In genomic region chr12:123109319-123109772, GRCh38 we compare ENCODE assay signal across 16 cellular contexts. TPM values are rescaled to one million over a fixed set of nuclear protein-coding genes. Genes with fewer than 3 reads are reported as not detected.
A peak's percentile ranks its signal among the peaks of the same experiment; 100 is the strongest.
DNase-seq lines count a peak whose midpoint lies in the region; ATAC-seq and TF ChIP-seq lines count a peak whose summit lies in the region.
"Had no signal": no experiment of that assay in that cellular context is flagged by ENCODE, and none has a peak within 500 bp of the region (broad histone marks: within the 10 kb centered on the region; RNA-seq: fewer than 3 reads in every experiment).

No MANE protein-coding gene starts in this region.

- no peaks in the 10 kb centered on the region for H3K27me3 Mint-ChIP-seq in activated CD4-positive, alpha-beta T cell treated with anti-CD3 and anti-CD28 coated beads, Interleukin-2, amount 10 ng/mL, durations not matched to agents 7 days and 5 days
- no peaks in the 10 kb centered on the region for H3K27me3 Mint-ChIP-seq in natural killer cell (ENCODE audit: low read depth in 2 of 2)
- H3K27me3 Mint-ChIP-seq in activated T-helper 1 cell treated with anti-CD3 and anti-CD28 coated beads, Interleukin-12 subunit alpha, Interleukin-12 subunit beta, Interleukin-2, Interleukin-4 antibody, amounts not matched to agents 30 ng/mL and 10 ng/mL and 1 ng/mL, durations not matched to agents 14 hours and 24 hours and 36 hours (ENCODE audit: insufficient read depth) = no peaks in the 10 kb centered on the region

- CTCF ChIA-PET in activated CD4-positive, alpha-beta T cell treated with anti-CD3 and anti-CD28 coated beads, Interleukin-2, amount 10 ng/mL, durations not matched to agents 7 days and 5 days (lab: Charles Lee) = interaction anchor here (0.5 to 5.4 kb wide), 9 partner anchors 9 to 1476 kb away, joined by 3 to 32 read pairs (median 4); no protein-coding TSS in a partner anchor

- peaks cover 39% of the 10 kb centered on the region for H3K36me3 Mint-ChIP-seq in activated CD4-positive, alpha-beta T cell treated with anti-CD3 and anti-CD28 coated beads, Interleukin-2, amount 10 ng/mL, durations not matched to agents 7 days and 5 days (ENCODE audit: low read depth)
- H3K36me3 Mint-ChIP-seq in natural killer cell = no peaks in the 10 kb centered on the region
- H3K36me3 Mint-ChIP-seq in activated T-helper 1 cell treated with anti-CD3 and anti-CD28 coated beads, Interleukin-12 subunit alpha, Interleukin-12 subunit beta, Interleukin-2, Interleukin-4 antibody, amounts not matched to agents 30 ng/mL and 10 ng/mL and 1 ng/mL, durations not matched to agents 14 hours and 24 hours and 36 hours (ENCODE audit: low read depth) = peaks cover 14% of the 10 kb centered on the region

- TF ChIP-seq CTCF in fibroblast of the aortic adventitia (IDR thresholded peaks at IDR 0.05; ENCODE audit: insufficient read depth, low read length) = no peak
- no peak for TF ChIP-seq CTCF in natural killer cell (IDR thresholded peaks at IDR 0.05)
- TF ChIP-seq CTCF in thyroid gland (IDR thresholded peaks at IDR 0.05) = no peak

- peak in 1 of 2 donors; percentile 35 for TF ChIP-seq POLR2A in thyroid gland (IDR thresholded peaks at IDR 0.05)

- H3K4me1 ChIP-seq in thyroid gland = peaks cover 53 to 73% of the 10 kb centered on the region in 2 donors

- H3K4me3 ChIP-seq in fibroblast of the aortic adventitia (ENCODE audit: low read depth, low read length) (no peak overlapping the region), thyroid gland (replicated peaks in 1 of 3) (no peak overlapping the region), H7 (ENCODE audit: insufficient read depth, low read depth, low read length) (no peak overlapping the region)
- H3K4me3 ChIP-seq: sigmoid colon had no signal

- peak overlapping the region; percentile 54 for H3K27ac Mint-ChIP-seq in activated CD4-positive, alpha-beta T cell treated with anti-CD3 and anti-CD28 coated beads, Interleukin-2, amount 10 ng/mL, durations not matched to agents 7 days and 5 days
- H3K27ac Mint-ChIP-seq in natural killer cell = peak overlapping the region in 1 of 2 donors; percentile 90
- H3K27ac Mint-ChIP-seq in activated T-helper 1 cell treated with anti-CD3 and anti-CD28 coated beads, Interleukin-12 subunit alpha, Interleukin-12 subunit beta, Interleukin-2, Interleukin-4 antibody, amounts not matched to agents 30 ng/mL and 10 ng/mL and 1 ng/mL, durations not matched to agents 14 hours and 24 hours and 36 hours = no peak overlapping the region
- H3K27ac Mint-ChIP-seq: T-helper 2 cell treated with Interferon-gamma antibody and Interleukin-4, amounts not matched to agents 5 μg/mL and 100 μg/mL, for 36 hours had no signal

- no peak overlapping the region for H3K4me3 Mint-ChIP-seq in activated CD4-positive, alpha-beta T cell treated with anti-CD3 and anti-CD28 coated beads, Interleukin-2, amount 10 ng/mL, durations not matched to agents 7 days and 5 days
- H3K4me3 Mint-ChIP-seq in natural killer cell = peak overlapping the region; percentile 25
- no peak overlapping the region for H3K4me3 Mint-ChIP-seq in activated T-helper 1 cell treated with anti-CD3 and anti-CD28 coated beads, Interleukin-12 subunit alpha, Interleukin-12 subunit beta, Interleukin-2, Interleukin-4 antibody, amounts not matched to agents 30 ng/mL and 10 ng/mL and 1 ng/mL, durations not matched to agents 14 hours and 24 hours and 36 hours
- H3K4me3 Mint-ChIP-seq: activated T-cell treated with anti-CD3 and anti-CD28 coated beads, Interleukin-2, amount 50 U/mL, for 4 hours; T-helper 2 cell treated with Interferon-gamma antibody and Interleukin-4, amounts not matched to agents 5 μg/mL and 100 μg/mL, for 36 hours had no signal

- POLR2A ChIA-PET in activated CD4-positive, alpha-beta T cell treated with anti-CD3 and anti-CD28 coated beads, Interleukin-2, amount 10 ng/mL, durations not matched to agents 7 days and 5 days (lab: Charles Lee) = no interaction called here

- ATAC-seq in natural killer cell = no peak
- ATAC-seq in GM18909 (IDR thresholded peaks at IDR 0.05; ENCODE audit: poor library complexity, unreplicated experiment) = no peak
- ATAC-seq: activated T-cell treated with anti-CD3 and anti-CD28 coated beads, Interleukin-2, amount 50 U/mL, for 4 hours had no signal

- no peak for DNase-seq in activated CD4-positive, alpha-beta T cell treated with anti-CD3 and anti-CD28 coated beads, Interleukin-2, amount 10 ng/mL, durations not matched to agents 7 days and 5 days
- no peak for DNase-seq in activated CD4-positive, alpha-beta T cell treated with anti-CD3 and anti-CD28 coated beads for 1 hour
- DNase-seq in fibroblast of the aortic adventitia (ENCODE audit: low read depth) = peak; percentile 19
- DNase-seq in natural killer cell = no peak
- peak; percentile 78 to 84 for DNase-seq in thyroid gland
- DNase-seq in H7 = no peak
- no peak for DNase-seq in activated T-helper 1 cell treated with anti-CD3 and anti-CD28 coated beads, Interleukin-12 subunit alpha, Interleukin-12 subunit beta, Interleukin-2, Interleukin-4 antibody, amounts not matched to agents 30 ng/mL and 10 ng/mL and 1 ng/mL, durations not matched to agents 14 hours and 24 hours and 36 hours (ENCODE audit: low spot score)
- DNase-seq: activated CD4-positive, alpha-beta T cell treated with anti-CD3 and anti-CD28 coated beads for 48 hours; activated T-cell treated with anti-CD3 and anti-CD28 coated beads, Interleukin-2, amount 50 U/mL, for 4 hours; effector CD4-positive, alpha-beta T cell; NCI-H524 treated with DMSO at 0.1 percent for 48 hours; RPMI8226; sigmoid colon; stimulated activated naive CD4-positive, alpha-beta T cell treated with Interleukin-2 at 50 U/mL for 16 hours had no signal

- peak overlapping the region; percentile 4 to 68 (median 59) for H3K27ac ChIP-seq in thyroid gland

- no peaks in the 10 kb centered on the region for H3K9me3 ChIP-seq in thyroid gland
- H3K9me3 ChIP-seq: sigmoid colon had no signal

- H3K4me1 Mint-ChIP-seq in activated CD4-positive, alpha-beta T cell treated with anti-CD3 and anti-CD28 coated beads, Interleukin-2, amount 10 ng/mL, durations not matched to agents 7 days and 5 days = peaks cover 59% of the 10 kb centered on the region
- H3K4me1 Mint-ChIP-seq in natural killer cell = peaks cover 64 to 74% of the 10 kb centered on the region in 2 donors
- H3K4me1 Mint-ChIP-seq in activated T-helper 1 cell treated with anti-CD3 and anti-CD28 coated beads, Interleukin-12 subunit alpha, Interleukin-12 subunit beta, Interleukin-2, Interleukin-4 antibody, amounts not matched to agents 30 ng/mL and 10 ng/mL and 1 ng/mL, durations not matched to agents 14 hours and 24 hours and 36 hours (ENCODE audit: low read depth) = peaks cover 43% of the 10 kb centered on the region

- H3K9me3 Mint-ChIP-seq in activated CD4-positive, alpha-beta T cell treated with anti-CD3 and anti-CD28 coated beads, Interleukin-2, amount 10 ng/mL, durations not matched to agents 7 days and 5 days = no peaks in the 10 kb centered on the region
- no peaks in the 10 kb centered on the region for H3K9me3 Mint-ChIP-seq in natural killer cell
- H3K9me3 Mint-ChIP-seq in activated T-helper 1 cell treated with anti-CD3 and anti-CD28 coated beads, Interleukin-12 subunit alpha, Interleukin-12 subunit beta, Interleukin-2, Interleukin-4 antibody, amounts not matched to agents 30 ng/mL and 10 ng/mL and 1 ng/mL, durations not matched to agents 14 hours and 24 hours and 36 hours = no peaks in the 10 kb centered on the region
- H3K9me3 Mint-ChIP-seq: activated T-cell treated with anti-CD3 and anti-CD28 coated beads, Interleukin-2, amount 50 U/mL, for 4 hours; T-helper 2 cell treated with Interferon-gamma antibody and Interleukin-4, amounts not matched to agents 5 μg/mL and 100 μg/mL, for 36 hours had no signal

- H3K27me3 ChIP-seq in thyroid gland (no peaks in the 10 kb centered on the region), H7 (ENCODE audit: control insufficient read depth, insufficient read depth, low read length) (no peaks in the 10 kb centered on the region)
- H3K27me3 ChIP-seq: sigmoid colon had no signal

- intact Hi-C loops in natural killer cell (cut with micrococcal nuclease) (no loop called here), thyroid gland (cut with DNase I) (loop anchor here (10.0 kb wide), 1 partner anchor 65 kb away; no protein-coding TSS in a partner anchor)
- intact Hi-C loops in activated T-helper 1 cell treated with anti-CD3 and anti-CD28 coated beads, Interleukin-12 subunit alpha, Interleukin-12 subunit beta, Interleukin-2, Interleukin-4 antibody, amounts not matched to agents 30 ng/mL and 10 ng/mL and 1 ng/mL, durations not matched to agents 14 hours and 24 hours and 36 hours (cut with micrococcal nuclease) = no loop called here

- WGBS in thyroid gland, 2 donors = 27 to 30% methylated on average over 2 to 3 of the region's 3 CpGs

- H3K36me3 ChIP-seq in thyroid gland = no peaks in the 10 kb centered on the region
- no peaks in the 10 kb centered on the region for H3K36me3 ChIP-seq in H7 (replicated peaks; ENCODE audit: control insufficient read depth, insufficient read depth, low read length)

RNA-seq across cellular contexts. Expression of gene PITPNM2, which starts 41.5 kb away (rescaled TPM):
- 10 to 100 TPM; 19.0 to 21.8 TPM for total RNA-seq in activated CD4-positive, alpha-beta T cell treated with anti-CD3 and anti-CD28 coated beads, Interleukin-2, amount 10 ng/mL, durations not matched to agents 7 days and 5 days
- total RNA-seq in fibroblast of the aortic adventitia (ENCODE audit: low replicate concordance) (4.1 and 6.6 TPM in 2 replicates), natural killer cell (10 to 100 TPM; 38.9 to 94.6 (median 42.5) TPM), thyroid gland (10 to 100 TPM in 2 of 4 donors, 1 to 10 TPM in 2; 4.1 to 22.4 (median 9.3) TPM)
- 3.5 and 3.7 TPM in 2 replicates for total RNA-seq in H7 (2014; rRNA removed; shearing (Covaris generic))
- 22.3 and 25.5 TPM in 2 replicates for total RNA-seq in activated T-helper 1 cell treated with anti-CD3 and anti-CD28 coated beads, Interleukin-12 subunit alpha, Interleukin-12 subunit beta, Interleukin-2, Interleukin-4 antibody, amounts not matched to agents 30 ng/mL and 10 ng/mL and 1 ng/mL, durations not matched to agents 14 hours and 24 hours and 36 hours

Comparison
In these comparisons a context has a peak if more than half of its experiments do, and no peak if none do; other contexts are left out.
1. DNase-seq: peak in fibroblast of the aortic adventitia (single experiment) and thyroid gland (2 of 2); none in activated CD4-positive, alpha-beta T cell treated with anti-CD3 and anti-CD28 coated beads, Interleukin-2, amount 10 ng/mL, durations not matched to agents 7 days and 5 days (single experiment), activated CD4-positive, alpha-beta T cell treated with anti-CD3 and anti-CD28 coated beads for 1 hour (single experiment), natural killer cell (single experiment), H7 (single experiment) and activated T-helper 1 cell treated with anti-CD3 and anti-CD28 coated beads, Interleukin-12 subunit alpha, Interleukin-12 subunit beta, Interleukin-2, Interleukin-4 antibody, amounts not matched to agents 30 ng/mL and 10 ng/mL and 1 ng/mL, durations not matched to agents 14 hours and 24 hours and 36 hours (single experiment).